Comparison of ENCODE assay signal across 16 cellular contexts in the genomic region with DNA sequence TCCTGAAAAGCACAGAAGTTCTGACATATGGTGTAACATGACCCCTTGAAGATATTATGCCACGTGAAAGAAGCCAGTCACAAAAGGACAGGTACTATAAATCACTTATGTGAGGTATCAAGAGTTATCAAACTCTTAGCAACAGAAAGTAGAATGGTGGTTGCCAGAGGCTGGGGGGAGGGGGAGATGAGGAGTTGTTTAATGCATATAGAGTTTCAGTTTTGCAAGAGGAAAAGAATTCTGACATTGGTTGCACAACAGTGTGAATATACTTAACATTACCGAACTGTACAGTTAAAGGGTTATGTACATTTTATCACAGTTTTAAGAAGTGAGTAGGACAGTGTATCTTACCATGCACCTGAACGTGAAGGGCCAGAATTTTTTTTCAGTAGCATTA.
DNase-seq lines count a peak whose midpoint lies in the region; ATAC-seq, FAIRE-seq and TF ChIP-seq lines count a peak whose summit lies in the region.
"Had no signal": no experiment of that assay in that cellular context is flagged by ENCODE, and none has a peak within 500 bp of the region (broad histone marks: within the 10 kb centered on the region; RNA-seq: fewer than 3 reads in every experiment).

No MANE protein-coding gene starts in this region.

- no peak overlapping the region for H2AFZ ChIP-seq in HCT116 (ENCODE audit: low read depth, low read length, poor library complexity, severe bottlenecking)

- peak; percentile 32 for DNase-seq in AG04450 (ENCODE audit: low read depth, low spot score)
- DNase-seq in HCT116 (ENCODE audit: low read depth, low spot score): no peak
- peak; percentile 83 for DNase-seq in NOMO-1 treated with DMSO at 0.1 percent for 48 hours (lab: John Stamatoyannopoulos, UW; ENCODE audit: unreplicated experiment)
- peak; percentile 37 for DNase-seq in fibroblast of the conjunctiva (ENCODE audit: low read depth)
- DNase-seq in GM12892 (ENCODE audit: insufficient read length): no peak
- DNase-seq in SJCRH30: no peak
- no peak for DNase-seq in GM19240 (ENCODE audit: insufficient read length, low spot score)
- DNase-seq in AG08395 (ENCODE audit: low spot score): no peak
- DNase-seq: activated CD8-positive, alpha-beta memory T cell treated with anti-CD3 and anti-CD28 coated beads, Interleukin-2, amount 50 U/mL, for 4 hours; amygdala; effector CD4-positive, alpha-beta T cell; heart right ventricle; left ventricle myocardium superior; NCI-H1417 treated with DMSO at 0.1 percent for 48 hours; stimulated activated naive CD8-positive, alpha-beta T cell treated with anti-CD3 and anti-CD28 coated beads, Interleukin-15, amount 100 ng/mL, for 72 hours; T-helper 9 cell had no signal

- H3K79me2 ChIP-seq in HCT116 (ENCODE audit: insufficient read depth, low read length): 0 out of 2 replicates have a peak, but pooled peaks cover 4% of the 10 kb centered on the region

- no peaks in the 10 kb centered on the region for H3K9me2 ChIP-seq in HCT116 (ENCODE audit: insufficient read depth)

- peaks cover under 1% of the 10 kb centered on the region for H3K9me3 ChIP-seq in AG04450 (ENCODE audit: control insufficient read depth, insufficient read depth, low read length)
- H3K9me3 ChIP-seq in HCT116 (ENCODE audit: control insufficient read depth in 1 of 2, insufficient read depth in 1 of 2, low read depth in 1 of 2, low read length in 2 of 2): no peaks in the 10 kb centered on the region
- H3K9me3 ChIP-seq in SJCRH30 (replicated peaks): no peaks in the 10 kb centered on the region; the same call in 1 of the 2 replicates

- H3K4me3 ChIP-seq in AG04450 (ENCODE audit: low read depth, low read length) (no peak overlapping the region), HCT116 (replicated peaks in 1 of 2; ENCODE audit: low read depth in 1 of 2, low read length in 2 of 2) (no peak overlapping the region), SJCRH30 (no peak overlapping the region)
- H3K4me3 ChIP-seq: heart right ventricle had no signal

- no peaks in the 10 kb centered on the region for H4K20me1 ChIP-seq in HCT116 (ENCODE audit: insufficient read depth)

- RAD21 ChIA-PET in HCT116 (lab: Charles Lee; ENCODE audit: low non-redundant PET in 1 of 2, low total read pairs in 2 of 2, uncharacterized antibody in 2 of 2, unreplicated experiment in 2 of 2): no interaction called here

- H3K27ac ChIP-seq in AG04450 (ENCODE audit: low read depth, low read length) (no peak overlapping the region), HCT116 (ENCODE audit: low read depth, low read length) (no peak overlapping the region), SJCRH30 (no peak overlapping the region)
- H3K27ac ChIP-seq: heart right ventricle had no signal

- H3K36me3 ChIP-seq in HCT116 (ENCODE audit: control insufficient read depth in 1 of 2, insufficient read depth in 2 of 2, low read length in 2 of 2) (no peaks in the 10 kb centered on the region; a peak in 1 of 4 replicates), SJCRH30 (peaks cover 26% of the 10 kb centered on the region)

- BruUV-seq in HCT116 (replicated peaks; lab: Mats Ljungman, UMichigan): TSS peak; percentile 4

- no peak for FAIRE-seq in GM12892 (lab: Jason Lieb, UNC)

- ATAC-seq in HCT116: no peak
- ATAC-seq: heart right ventricle; left ventricle myocardium superior; stimulated activated naive CD8-positive, alpha-beta T cell treated with anti-CD3 and anti-CD28 coated beads, Interleukin-15, amount 100 ng/mL, for 72 hours had no signal

- no peak for TF ChIP-seq RAD21 in HCT116 (IDR thresholded peaks at IDR 0.05; ENCODE audit: low read depth)

- H3K27me3 ChIP-seq in AG04450 (ENCODE audit: control insufficient read depth, insufficient read depth, low read length) (no peaks in the 10 kb centered on the region), HCT116 (ENCODE audit: insufficient read depth, low read length) (no peaks in the 10 kb centered on the region), SJCRH30 (no peaks in the 10 kb centered on the region)
- H3K27me3 ChIP-seq: heart right ventricle had no signal

- CTCF ChIA-PET in AG04450 (lab: Charles Lee): no interaction called here
- CTCF ChIA-PET in HCT116 (lab: Charles Lee): no interaction called here

- TF ChIP-seq CTCF in AG04450 (IDR thresholded peaks at IDR 0.05; ENCODE audit: low read depth, low read length): no peak
- no peak for TF ChIP-seq CTCF in HCT116 (IDR thresholded peaks at IDR 0.05 in 2 of 3, conservative IDR thresholded peaks at IDR 0.05 in 1 of 3; ENCODE audit: borderline replicate concordance in 1 of 3, insufficient read depth in 1 of 3, low read depth in 2 of 3, low read length in 2 of 3)

- intact Hi-C loops in HCT116 (cut with micrococcal nuclease): no loop called here

- H3K4me1 ChIP-seq in HCT116 (ENCODE audit: control insufficient read depth in 1 of 2, insufficient read depth in 2 of 2, low read length in 2 of 2): no peaks in the 10 kb centered on the region
- no peaks in the 10 kb centered on the region; the same call in 1 of the 2 replicates for H3K4me1 ChIP-seq in SJCRH30

- H3K9ac ChIP-seq in HCT116 (ENCODE audit: low read length): no peak overlapping the region

- no peak overlapping the region for H3K4me2 ChIP-seq in HCT116 (ENCODE audit: low read length)

- TF ChIP-seq POLR2A in HCT116 (IDR thresholded peaks at IDR 0.05; ENCODE audit: borderline replicate concordance, extremely low read depth, insufficient read depth, insufficient read length) (no peak), GM12892 (IDR thresholded peaks at IDR 0.05; ENCODE audit: low read depth, low read length) (no peak)

- POLR2A ChIA-PET in AG04450 (lab: Yijun Ruan, JAX): no interaction called here
- POLR2A ChIA-PET in HCT116 (lab: Charles Lee): no interaction called here

TF ChIP-seq in HCT116, 20 proteins besides CTCF, POLR2A, EP300 and RAD21:
- TF ChIP-seq POLR2AphosphoS5 (IDR thresholded peaks at IDR 0.05; ENCODE audit: low read depth, low read length) (no peak), EZH2 (IDR thresholded peaks at IDR 0.05) (no peak), JUND (IDR thresholded peaks at IDR 0.05) (no peak), EZH2phosphoT487 (IDR thresholded peaks at IDR 0.05; ENCODE audit: borderline replicate concordance) (no peak), CEBPB (IDR thresholded peaks at IDR 0.05; ENCODE audit: low read depth) (no peak), SRF (IDR thresholded peaks at IDR 0.05; ENCODE audit: low read depth) (no peak)
- TF ChIP-seq, protein P1, sequence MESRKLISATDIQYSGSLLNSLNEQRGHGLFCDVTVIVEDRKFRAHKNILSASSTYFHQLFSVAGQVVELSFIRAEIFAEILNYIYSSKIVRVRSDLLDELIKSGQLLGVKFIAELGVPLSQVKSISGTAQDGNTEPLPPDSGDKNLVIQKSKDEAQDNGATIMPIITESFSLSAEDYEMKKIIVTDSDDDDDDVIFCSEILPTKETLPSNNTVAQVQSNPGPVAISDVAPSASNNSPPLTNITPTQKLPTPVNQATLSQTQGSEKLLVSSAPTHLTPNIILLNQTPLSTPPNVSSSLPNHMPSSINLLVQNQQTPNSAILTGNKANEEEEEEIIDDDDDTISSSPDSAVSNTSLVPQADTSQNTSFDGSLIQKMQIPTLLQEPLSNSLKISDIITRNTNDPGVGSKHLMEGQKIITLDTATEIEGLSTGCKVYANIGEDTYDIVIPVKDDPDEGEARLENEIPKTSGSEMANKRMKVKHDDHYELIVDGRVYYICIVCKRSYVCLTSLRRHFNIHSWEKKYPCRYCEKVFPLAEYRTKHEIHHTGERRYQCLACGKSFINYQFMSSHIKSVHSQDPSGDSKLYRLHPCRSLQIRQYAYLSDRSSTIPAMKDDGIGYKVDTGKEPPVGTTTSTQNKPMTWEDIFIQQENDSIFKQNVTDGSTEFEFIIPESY (IDR thresholded peaks at IDR 0.05; ENCODE audit: extremely low read depth, insufficient replicate concordance, low read length): no peak
- TF ChIP-seq, protein P2, sequence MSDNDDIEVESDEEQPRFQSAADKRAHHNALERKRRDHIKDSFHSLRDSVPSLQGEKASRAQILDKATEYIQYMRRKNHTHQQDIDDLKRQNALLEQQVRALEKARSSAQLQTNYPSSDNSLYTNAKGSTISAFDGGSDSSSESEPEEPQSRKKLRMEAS (IDR thresholded peaks at IDR 0.05): no peak

Comparison
In these comparisons a context has a peak if more than half of its experiments do, and no peak if none do; other contexts are left out.
1. DNase-seq: peak in AG04450 (single experiment), NOMO-1 treated with DMSO at 0.1 percent for 48 hours (single experiment) and fibroblast of the conjunctiva (single experiment); none in HCT116 (single experiment), GM12892 (single experiment), SJCRH30 (0 of 2), GM19240 (single experiment) and AG08395 (single experiment).